In the genomic region with DNA sequence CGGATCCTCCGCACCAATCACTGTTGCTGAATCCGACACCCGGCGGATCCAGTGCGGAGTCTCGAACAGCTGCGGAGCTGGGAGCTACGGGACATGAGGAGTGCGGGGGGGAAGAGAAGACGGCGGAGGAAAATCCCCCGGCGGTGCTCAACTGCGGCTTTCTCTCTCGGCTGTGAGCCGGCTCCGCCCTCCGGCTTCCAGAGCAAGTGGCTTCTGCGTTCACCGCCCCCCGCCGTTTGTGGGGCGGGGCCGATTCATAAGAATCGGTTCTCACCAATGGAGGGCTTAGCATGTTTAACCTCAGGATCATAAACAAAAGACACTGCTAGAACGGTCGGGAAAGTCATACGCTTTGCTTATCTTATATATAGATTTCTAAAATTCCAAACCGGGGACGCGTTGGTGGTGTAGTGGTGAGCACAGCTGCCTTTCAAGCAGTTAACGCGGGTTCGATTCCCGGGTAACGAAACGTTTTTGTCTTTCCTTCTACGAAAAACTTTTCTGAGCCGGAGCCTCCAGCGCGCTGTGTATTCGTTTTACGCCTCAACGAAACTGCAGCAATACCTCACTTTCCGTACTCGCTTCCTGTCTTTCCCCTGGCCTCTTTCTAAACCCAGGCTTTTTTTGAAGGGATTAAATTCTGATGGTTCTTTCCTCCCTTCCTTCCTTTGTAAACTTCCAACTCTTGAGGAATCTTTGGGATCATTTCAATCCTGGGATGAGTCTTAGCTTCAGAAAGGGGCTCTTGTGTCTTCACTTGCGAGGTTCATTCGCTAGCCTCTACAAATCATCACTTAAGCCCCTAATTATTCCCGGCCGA, we compare ENCODE assay signal across 8 cellular contexts. TPM values are rescaled to one million over a fixed set of nuclear protein-coding genes. Genes with fewer than 3 reads are reported as not detected.
A peak's percentile ranks its signal among the peaks of the same experiment; 100 is the strongest.
DNase-seq lines count a peak whose midpoint lies in the region; ATAC-seq and TF ChIP-seq lines count a peak whose summit lies in the region.
"Not testable (repeated sequence)": the region's sequence is repeated elsewhere in the genome, so short reads cannot be mapped to it uniquely, and the experiment has no call there.

No MANE protein-coding gene starts in this region.

- H3K36me3 ChIP-seq in IMR-90 (ENCODE audit: control insufficient read depth, insufficient read depth, low read length); PC-9 (ENCODE audit: low read depth); esophagus (ENCODE audit: control insufficient read depth in 2 of 2, insufficient read depth in 2 of 2, low read length in 1 of 2); mucosa of descending colon (ENCODE audit: low read depth): not testable (repeated sequence)

- H3K4me1 ChIP-seq in IMR-90 (ENCODE audit: control insufficient read depth, insufficient read depth, low read length); PC-9 (replicated peaks; ENCODE audit: insufficient read depth); esophagus (ENCODE audit: control insufficient read depth in 2 of 2, insufficient read depth in 2 of 2, low read length in 1 of 2); mucosa of descending colon (ENCODE audit: low read depth): not testable (repeated sequence)

- H2BK15ac ChIP-seq in IMR-90 (ENCODE audit: low read depth, low read length), result not testable (repeated sequence)

- not testable (repeated sequence) for H3K56ac ChIP-seq in IMR-90 (ENCODE audit: extremely low read depth, insufficient read depth, low read length)

- not testable (repeated sequence) for H4K91ac ChIP-seq in IMR-90 (ENCODE audit: insufficient read depth, low read depth, low read length)

- POLR2A ChIA-PET in IMR-90 (lab: Charles Lee; ENCODE audit: unreplicated experiment); PC-9 (lab: Charles Lee; ENCODE audit: unreplicated experiment): not testable (repeated sequence)

- H3F3A ChIP-seq in PC-9 (ENCODE audit: insufficient read depth, low read depth), result peaks cover 11% of the 10 kb centered on the region

- H3K9me3 ChIP-seq in IMR-90 (ENCODE audit: control insufficient read depth, insufficient read depth, low read length); PC-9 (ENCODE audit: insufficient read depth, low read depth); esophagus (ENCODE audit: control insufficient read depth in 2 of 2, insufficient read depth in 1 of 2, low read depth in 1 of 2, low read length in 1 of 2); mucosa of descending colon: not testable (repeated sequence)

- DNase-seq in DMS114 treated with DMSO at 0.1 percent for 48 hours (lab: John Stamatoyannopoulos, UW; ENCODE audit: unreplicated experiment), result peak; percentile 99
- not testable (repeated sequence) for DNase-seq in IMR-90
- peak; percentile 99 to 100 for DNase-seq in PC-9
- DNase-seq in activated T-cell treated with anti-CD3 and anti-CD28 coated beads, Interleukin-2, amount 50 U/mL, for 48 hours, result peak; percentile 80 to 82
- peak; percentile 89 to 95 (median 90) for DNase-seq in mucosa of descending colon
- DNase-seq in stimulated activated CD8-positive, alpha-beta memory T cell treated with anti-CD3 and anti-CD28 coated beads, Interleukin-2, amount 100 ng/mL, for 1 hour (ENCODE audit: low read depth in 2 of 2), result peak; percentile 61 to 83

- TF ChIP-seq POLR2A in IMR-90 (IDR thresholded peaks at IDR 0.05; ENCODE audit: low read depth, low read length), result not testable (repeated sequence)

- H3K14ac ChIP-seq in IMR-90 (replicated peaks; ENCODE audit: low read depth, low read length), result not testable (repeated sequence)

- not testable (repeated sequence) for TF ChIP-seq RAD21 in IMR-90 (IDR thresholded peaks at IDR 0.05; ENCODE audit: low read length)

- BruUV-seq in IMR-90 (replicated peaks; lab: Mats Ljungman, UMichigan), result not testable (repeated sequence)
- BruUV-seq in PC-9 (replicated peaks; lab: Mats Ljungman, UMichigan), result TSS peak; percentile 97

- TF ChIP-seq CTCF in IMR-90 (conservative IDR thresholded peaks at IDR 0.05; ENCODE audit: low read depth, low read length); PC-9 (conservative IDR thresholded peaks at IDR 0.05); mucosa of descending colon (IDR thresholded peaks at IDR 0.05): not testable (repeated sequence)

- not testable (repeated sequence) for H3K79me2 ChIP-seq in PC-9 (ENCODE audit: low read depth)

- H2AK5ac ChIP-seq in IMR-90 (ENCODE audit: low read depth, low read length), result not testable (repeated sequence)

- H3K9ac ChIP-seq in IMR-90 (ENCODE audit: low read depth, low read length), result not testable (repeated sequence)

- H3K4me3 ChIP-seq in IMR-90 (ENCODE audit: insufficient read depth, low read depth, low read length); mucosa of descending colon: not testable (repeated sequence)
- peak overlapping the region; percentile 71 for H3K4me3 ChIP-seq in PC-9
- peak overlapping the region; percentile 43 to 48 for H3K4me3 ChIP-seq in esophagus (ENCODE audit: low read depth in 1 of 2, low read length in 2 of 2)

- not testable (repeated sequence) for H3K27ac ChIP-seq in IMR-90 (ENCODE audit: insufficient read depth, low read length)
- H3K27ac ChIP-seq in PC-9, result peak overlapping the region; percentile 78
- peak overlapping the region; percentile 51 to 64 for H3K27ac ChIP-seq in esophagus (ENCODE audit: low read depth in 2 of 2, low read length in 1 of 2)

- H3K9me2 ChIP-seq in PC-9 (ENCODE audit: insufficient read depth), result not testable (repeated sequence)

- H4K5ac ChIP-seq in IMR-90 (ENCODE audit: low read depth, low read length), result not testable (repeated sequence)

- H2BK20ac ChIP-seq in IMR-90 (ENCODE audit: low read depth, low read length), result not testable (repeated sequence)

- not testable (repeated sequence) for H2AFZ ChIP-seq in IMR-90 (replicated peaks; ENCODE audit: low read length, poor library complexity)
- H2AFZ ChIP-seq in PC-9, result peak overlapping the region; percentile 82

- ATAC-seq in GM21529 (IDR thresholded peaks at IDR 0.05; ENCODE audit: unreplicated experiment), result peak; percentile 90
- peak; percentile 56; the same call in 1 of the 2 replicates for ATAC-seq in IMR-90 (ENCODE audit: low read depth)
- peak; percentile 97 for ATAC-seq in mucosa of descending colon

- not testable (repeated sequence) for H2BK120ac ChIP-seq in IMR-90 (ENCODE audit: low read depth, low read length)

- H2BK5ac ChIP-seq in IMR-90 (ENCODE audit: low read depth, low read length, poor library complexity, severe bottlenecking), result not testable (repeated sequence)

- H3K4ac ChIP-seq in IMR-90 (ENCODE audit: low read depth, low read length), result not testable (repeated sequence)

- no CpG with 5 or more reads among the region's 51 CpGs for WGBS in IMR-90 (ENCODE audit: extremely low coverage in 2 of 2, insufficient read length in 1 of 2), 2 experiments
- WGBS in esophagus, 2 donors, result 1 to 3% methylated on average over 43 to 49 of the region's 51 CpGs

- CTCF ChIA-PET in IMR-90 (lab: Yijun Ruan, JAX), result not testable (repeated sequence)
- CTCF ChIA-PET in PC-9 (lab: Charles Lee), result interaction anchor here (0.6 to 0.7 kb wide), 2 partner anchors 114 to 387 kb away, joined by 4 to 5 read pairs; no protein-coding TSS in a partner anchor

- not testable (repeated sequence) for H3K18ac ChIP-seq in IMR-90 (ENCODE audit: low read depth, low read length)

- H3K9me1 ChIP-seq in IMR-90 (ENCODE audit: insufficient read depth, low read length), result not testable (repeated sequence)

- not testable (repeated sequence) for H4K20me1 ChIP-seq in IMR-90 (ENCODE audit: insufficient read depth, low read length); PC-9 (ENCODE audit: insufficient read depth)

- H4K8ac ChIP-seq in IMR-90 (ENCODE audit: low read depth in 2 of 2, low read length in 2 of 2), result not testable (repeated sequence)

- H3K4me2 ChIP-seq in IMR-90 (ENCODE audit: low read depth, low read length), result not testable (repeated sequence)
- H3K4me2 ChIP-seq in PC-9, result peak overlapping the region; percentile 76

- not testable (repeated sequence) for H3K79me1 ChIP-seq in IMR-90 (ENCODE audit: low read depth in 1 of 2, low read length in 2 of 2)

- in situ Hi-C loops in IMR-90 (cut with MboI; ENCODE audit: low sequenced_read_pairs), result not testable (repeated sequence)

- not testable (repeated sequence) for H3K27me3 ChIP-seq in IMR-90 (ENCODE audit: control insufficient read depth, insufficient read depth, low read length); PC-9 (ENCODE audit: insufficient read depth, low read depth); esophagus (ENCODE audit: control insufficient read depth in 1 of 2, insufficient read depth in 2 of 2, low read length in 2 of 2)

- intact Hi-C loops in IMR-90 (cut with micrococcal nuclease); mucosa of descending colon (cut with DNase I, micrococcal nuclease): not testable (repeated sequence)
- intact Hi-C loops in PC-9 (cut with micrococcal nuclease; ENCODE audit: unreplicated experiment), result loop anchor here (1.0 to 5.0 kb wide), 4 partner anchors 9 to 215 kb away; no protein-coding TSS in a partner anchor

- not testable (repeated sequence) for H3K23ac ChIP-seq in IMR-90 (ENCODE audit: low read depth, low read length)

- dilution Hi-C loops in IMR-90 (cut with HindIII; ENCODE audit: low sequenced_read_pairs, unreplicated experiment), result not testable (repeated sequence)

- not testable (repeated sequence) for H2AK9ac ChIP-seq in IMR-90 (replicated peaks; ENCODE audit: low read depth, low read length, poor library complexity)

RNA-seq across cellular contexts. Expression of gene FCGR3B, which starts 18.4 kb away (rescaled TPM):
- total RNA-seq in IMR-90 (2012; rRNA removed), result not detected in 2 replicates
- not detected in 2 replicates for polyA plus RNA-seq in IMR-90 (2012; rRNA removed)
- not detected in 2 replicates for polyA plus RNA-seq in IMR-90 (2012; cell fraction: cytosol; rRNA removed)
- polyA plus RNA-seq in IMR-90 (2012; cell fraction: nucleus; rRNA removed; ENCODE audit: low replicate concordance), result not detected in 2 replicates
- not detected in 2 replicates for total RNA-seq in PC-9 (2021)
- under 1 TPM; 0.04 to 0.08 TPM for polyA plus RNA-seq in esophagus
- total RNA-seq in mucosa of descending colon, result 1 to 10 TPM in 2 of 3 donors, not detected in 1; 1.5 to 1.7 TPM

RNA-seq across cellular contexts. Expression of gene FCGR2B, which starts 50.4 kb away (rescaled TPM):
- total RNA-seq in IMR-90 (2012; rRNA removed) (not detected in 2 replicates), PC-9 (2021) (not detected in 2 replicates), mucosa of descending colon (10 to 100 TPM in 2 of 3 donors, 1 to 10 TPM in 1; 5.1 to 18.7 (median 14.8) TPM)
- polyA plus RNA-seq in IMR-90 (2012; rRNA removed) (not detected in 2 replicates), esophagus (1 to 10 TPM; 1.6 to 2.7 TPM)
- not detected in 2 replicates for polyA plus RNA-seq in IMR-90 (2012; cell fraction: cytosol; rRNA removed)
- polyA plus RNA-seq in IMR-90 (2012; cell fraction: nucleus; rRNA removed; ENCODE audit: low replicate concordance), result not detected in 2 replicates
